ENCODE assay signal across 11 cellular contexts in genomic region chr20:1376453-1377270, GRCh38. TPM values are rescaled to one million over a fixed set of nuclear protein-coding genes. Genes with fewer than 3 reads are reported as not detected.
DNase-seq lines count a peak whose midpoint lies in the region; TF ChIP-seq lines count a peak whose summit lies in the region.
"Had no signal": no experiment of that assay in that cellular context is flagged by ENCODE, and none has a peak within 500 bp of the region (broad histone marks: within the 10 kb centered on the region; RNA-seq: fewer than 3 reads in every experiment).

No MANE protein-coding gene starts in this region.

- H3K27ac ChIP-seq in neutrophil: peak overlapping the region; percentile 88
- H3K27ac ChIP-seq: vagina had no signal

- no peaks in the 10 kb centered on the region for H3K27me3 ChIP-seq in neutrophil
- H3K27me3 ChIP-seq: vagina had no signal

- no peaks in the 10 kb centered on the region for H3K9me3 ChIP-seq in neutrophil
- H3K9me3 ChIP-seq: vagina had no signal

- TF ChIP-seq CTCF in neutrophil (IDR thresholded peaks at IDR 0.05): no peak

- DNase-seq in GF-D8 (lab: John Stamatoyannopoulos, UW) (peak; percentile 67), NOMO-1 (lab: John Stamatoyannopoulos, UW; ENCODE audit: unreplicated experiment in 2 of 2) (peak; percentile 66 to 87), dermis blood vessel endothelial cell (peak; percentile 71), dedifferentiated amniotic fluid mesenchymal stem cell (ENCODE audit: extremely low spot score) (no peak), NCI-H82 treated with DMSO at 0.1 percent for 48 hours (lab: John Stamatoyannopoulos, UW; ENCODE audit: unreplicated experiment) (no peak), midbrain (lab: John Stamatoyannopoulos, UW) (no peak), AG08395 (ENCODE audit: low spot score) (no peak)
- DNase-seq: NCI-H1105, T1000 had no signal

- H3K4me3 ChIP-seq in neutrophil (ENCODE audit: low read depth in 1 of 2, low read length in 1 of 2): peak overlapping the region; percentile 39 to 42
- H3K4me3 ChIP-seq: vagina had no signal

- peaks cover 92 to 93% of the 10 kb centered on the region in 2 experiments for H3K4me1 ChIP-seq in neutrophil (ENCODE audit: control insufficient read depth in 1 of 2, insufficient read depth in 1 of 2, low read depth in 1 of 2, low read length in 1 of 2)

- peaks cover 28% of the 10 kb centered on the region for H3K36me3 ChIP-seq in neutrophil

RNA-seq across cellular contexts. Expression of gene FKBP1A, which starts 16.2 kb away (rescaled TPM):
- total RNA-seq in dermis blood vessel endothelial cell: 269 and 390 TPM in 2 replicates

RNA-seq across cellular contexts. Expression of gene SDCBP2, which starts 47.7 kb away (rescaled TPM):
- 4.6 and 6.0 TPM in 2 replicates for total RNA-seq in dermis blood vessel endothelial cell

Comparison
In these comparisons a context has a peak if more than half of its experiments do, and no peak if none do; other contexts are left out.
1. DNase-seq: peak in GF-D8 (single experiment), NOMO-1 (2 of 2) and dermis blood vessel endothelial cell (single experiment); none in dedifferentiated amniotic fluid mesenchymal stem cell (single experiment), NCI-H82 treated with DMSO at 0.1 percent for 48 hours (single experiment), midbrain (single experiment) and AG08395 (single experiment).